ENCODE assay signal across 16 cellular contexts in the genomic region with DNA sequence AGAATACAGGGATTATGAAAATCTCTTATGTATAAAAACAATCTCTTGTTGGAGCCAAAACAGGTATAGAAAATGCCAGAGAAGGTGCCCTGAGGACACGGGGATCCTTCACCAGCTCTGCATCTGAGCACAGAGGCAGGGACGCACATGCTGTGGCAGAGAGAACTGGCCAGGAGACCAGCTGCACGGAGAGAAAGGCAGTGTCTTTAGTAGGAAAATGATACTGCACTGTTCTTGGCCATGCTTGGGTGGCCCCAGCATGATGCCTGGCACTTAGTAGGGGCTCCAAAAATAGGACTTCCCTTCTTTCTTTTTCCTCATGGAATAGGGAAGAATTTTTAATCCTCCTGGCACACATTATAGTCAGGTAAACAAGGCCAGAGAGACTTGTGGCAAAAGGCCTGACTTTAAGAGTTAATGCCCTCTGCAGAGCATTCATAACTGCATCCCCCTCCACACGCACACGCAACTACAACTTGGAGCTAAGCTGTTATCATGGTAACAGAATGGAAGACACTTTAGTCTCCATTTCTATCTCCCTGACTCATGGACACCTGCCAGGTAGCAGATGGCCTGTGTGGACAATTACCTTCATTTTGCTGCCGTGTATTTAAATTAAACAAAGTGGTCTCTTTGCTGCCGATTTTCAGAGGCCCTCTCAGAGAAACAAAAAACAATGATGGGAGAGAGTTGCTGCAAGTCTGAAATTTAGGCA. TPM values are rescaled to one million over a fixed set of nuclear protein-coding genes. Genes with fewer than 3 reads are reported as not detected.
DNase-seq lines count a peak whose midpoint lies in the region; ATAC-seq and TF ChIP-seq lines count a peak whose summit lies in the region.
"Had no signal": no experiment of that assay in that cellular context is flagged by ENCODE, and none has a peak within 500 bp of the region (broad histone marks: within the 10 kb centered on the region; RNA-seq: fewer than 3 reads in every experiment).

No MANE protein-coding gene starts in this region.

- H4K20me1 ChIP-seq in SU-DHL-6 (ENCODE audit: low read depth, low read length), result no peaks in the 10 kb centered on the region

- H3F3A ChIP-seq in SU-DHL-6 (ENCODE audit: insufficient read depth), result peaks cover 47% of the 10 kb centered on the region

- CTCF ChIA-PET in GM10248 (lab: Yijun Ruan, JAX), result interaction anchor here (0.6 to 3.7 kb wide), 11 partner anchors 11 to 59 kb away, joined by 3 to 20 read pairs (median 5); no protein-coding TSS in a partner anchor

- TF ChIP-seq CTCF in SU-DHL-6 (IDR thresholded peaks at IDR 0.05; ENCODE audit: insufficient read depth, low read length, poor library complexity, severe bottlenecking) (no peak), upper lobe of right lung (IDR thresholded peaks at IDR 0.05) (no peak), GM10248 (IDR thresholded peaks at IDR 0.05; ENCODE audit: control extremely low read depth, extremely low read depth, low read depth, missing control alignments) (no peak)

- in situ Hi-C loops in G401 (cut with HindIII; ENCODE audit: low sequenced_read_pairs), result no loop called here

- H3K4me1 ChIP-seq in upper lobe of right lung, result no peaks in the 10 kb centered on the region

- intact Hi-C loops in upper lobe of right lung (cut with DNase I), result no loop called here

- peak overlapping the region; percentile 52 for H2AFZ ChIP-seq in SU-DHL-6 (ENCODE audit: low read depth, low read length, severe bottlenecking)

- no peaks in the 10 kb centered on the region for H3K36me3 ChIP-seq in SU-DHL-6 (ENCODE audit: low read length)
- H3K36me3 ChIP-seq in upper lobe of right lung, result no peaks in the 10 kb centered on the region

- peak overlapping the region; percentile 100 for H3K27ac ChIP-seq in SU-DHL-6 (ENCODE audit: low read depth, low read length)
- H3K27ac ChIP-seq in upper lobe of right lung, result no peak overlapping the region

- no peak for ATAC-seq in upper lobe of right lung

- no peaks in the 10 kb centered on the region for H3K9me3 ChIP-seq in SU-DHL-6 (ENCODE audit: insufficient read depth, low read length)
- H3K9me3 ChIP-seq in upper lobe of right lung, result no peaks in the 10 kb centered on the region

- no peaks in the 10 kb centered on the region for H3K9me2 ChIP-seq in SU-DHL-6 (replicated peaks; ENCODE audit: insufficient read depth, low read length)

- H3K79me2 ChIP-seq in SU-DHL-6 (ENCODE audit: insufficient read depth, low read length), result no peaks in the 10 kb centered on the region

- H3K9ac ChIP-seq in SU-DHL-6 (ENCODE audit: low read length), result peak overlapping the region; percentile 61

- H3K27me3 ChIP-seq in SU-DHL-6 (ENCODE audit: low read length), result no peaks in the 10 kb centered on the region
- no peaks in the 10 kb centered on the region for H3K27me3 ChIP-seq in upper lobe of right lung

- H3K4me3 ChIP-seq in SU-DHL-6 (ENCODE audit: insufficient read depth, low read length, poor library complexity, severe bottlenecking), result peak overlapping the region; percentile 2
- H3K4me3 ChIP-seq in upper lobe of right lung, result no peak overlapping the region

- POLR2A ChIA-PET in GM10248 (lab: Yijun Ruan, JAX), result no interaction called here

- peak; percentile 18 for DNase-seq in Ammon's horn (ENCODE audit: low spot score)
- DNase-seq in G401 (ENCODE audit: low spot score), result peak; percentile 95
- peak; percentile 95 to 98 for DNase-seq in NCI-H2081 (lab: John Stamatoyannopoulos, UW)
- no peak for DNase-seq in upper lobe of right lung
- no peak for DNase-seq in SIG-M5 treated with dmso at 0.1 percent for 504 hours (lab: John Stamatoyannopoulos, UW; ENCODE audit: unreplicated experiment)
- DNase-seq in NCI-H226, result no peak
- DNase-seq in GM10248 (ENCODE audit: extremely low spot score), result no peak
- DNase-seq: activated CD4-positive, CD25-positive, alpha-beta regulatory T cell; activated T-cell treated with anti-CD3 and anti-CD28 coated beads, Interleukin-2, amount 50 U/mL, for 48 hours; AML-193; endodermal cell; H7; MV-4-11; occipital lobe; SIG-M5 had no signal

- peak overlapping the region; percentile 68 for H3K4me2 ChIP-seq in SU-DHL-6 (ENCODE audit: low read depth, low read length, poor library complexity, severe bottlenecking)

RNA-seq across cellular contexts. Expression of a gene that starts 59.7 kb away (rescaled TPM):
- total RNA-seq in G401 (2014; rRNA removed; shearing (Covaris generic)), result 11.5 and 11.8 TPM in 2 replicates
- total RNA-seq in upper lobe of right lung, result 31.3 TPM

Comparison
In these comparisons a context has a peak if more than half of its experiments do, and no peak if none do; other contexts are left out.
1. DNase-seq: peak in Ammon's horn (single experiment), G401 (single experiment) and NCI-H2081 (2 of 2); none in upper lobe of right lung (single experiment), SIG-M5 treated with dmso at 0.1 percent for 504 hours (single experiment), NCI-H226 (single experiment) and GM10248 (single experiment).